ENCODE assay signal across 8 cellular contexts in the genomic region with DNA sequence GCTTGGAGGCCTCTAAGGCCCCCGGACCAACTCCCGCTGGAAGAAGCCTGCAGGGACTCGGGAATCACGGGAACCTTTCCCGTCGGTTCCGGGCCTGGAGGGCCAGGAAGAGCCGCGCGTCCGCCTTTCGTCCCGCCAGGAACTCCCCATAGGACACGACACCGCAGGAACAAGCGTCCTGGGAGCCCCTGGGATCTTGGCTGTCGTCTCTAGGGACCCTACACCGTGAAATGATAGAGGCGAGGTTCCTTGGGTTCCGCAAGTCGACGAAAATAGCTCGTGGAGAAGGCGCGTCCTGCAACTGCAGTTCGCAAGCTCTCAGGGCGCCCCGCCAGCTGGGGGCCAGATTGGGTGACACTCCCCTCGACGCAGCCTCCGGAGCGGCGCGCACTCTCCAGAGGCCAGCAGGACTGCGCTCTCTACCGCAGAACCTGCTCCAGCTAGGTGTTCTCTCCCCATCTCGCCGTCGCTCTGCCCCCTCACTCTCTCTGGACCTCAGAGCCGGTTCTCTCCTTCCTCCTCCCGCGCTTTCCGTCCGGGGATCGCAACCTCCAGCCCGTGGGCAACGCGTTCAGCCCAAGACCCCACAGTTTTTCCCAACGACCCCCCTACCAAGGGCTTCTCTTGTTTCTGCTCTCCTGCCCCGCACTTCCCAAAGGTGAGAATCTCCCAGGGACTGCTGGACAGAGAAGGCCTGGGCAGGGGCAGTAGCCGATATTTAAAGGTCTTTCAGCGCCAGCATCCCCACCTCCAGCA. TPM values are rescaled to one million over a fixed set of nuclear protein-coding genes. Genes with fewer than 3 reads are reported as not detected.
A peak's percentile ranks its signal among the peaks of the same experiment; 100 is the strongest.
DNase-seq lines count a peak whose midpoint lies in the region; FAIRE-seq and TF ChIP-seq lines count a peak whose summit lies in the region.

No MANE protein-coding gene starts in this region.

- WGBS in testis, 2 donors = 1 to 2% methylated on average over 19 to 52 of the region's 52 CpGs

- intact Hi-C loops in testis (cut with DNase I; ENCODE audit: low total_unique reads) = no loop called here

- TF ChIP-seq POLR2A in testis (IDR thresholded peaks at IDR 0.05) (no peak), GM12892 (IDR thresholded peaks at IDR 0.05; ENCODE audit: low read depth, low read length) (no peak)

- H3K4me1 ChIP-seq in adipocyte (ENCODE audit: control insufficient read depth, insufficient read depth, low read length) (peaks cover 15% of the 10 kb centered on the region), testis (peaks cover 16% of the 10 kb centered on the region)

- FAIRE-seq in GM12892 (lab: Jason Lieb, UNC) = no peak

- peak overlapping the region; percentile 83 for H3K9ac ChIP-seq in adipocyte (ENCODE audit: low read length)

- H3K9me3 ChIP-seq in adipocyte (ENCODE audit: control insufficient read depth, low read length) (no peaks in the 10 kb centered on the region), testis (no peaks in the 10 kb centered on the region)

- peak; percentile 31 for DNase-seq in activated CD4-positive, alpha-beta T cell treated with anti-CD3 and anti-CD28 coated beads for 48 hours
- no peak for DNase-seq in activated CD4-positive, alpha-beta T cell treated with anti-CD3 and anti-CD28 coated beads, Interleukin-2, amount 50 U/mL, for 4 hours
- peak; percentile 66 for DNase-seq in adipocyte (ENCODE audit: low read depth)
- DNase-seq in kidney epithelial cell (ENCODE audit: low read depth) = no peak
- DNase-seq in testis = no peak
- no peak for DNase-seq in SW 1271 (lab: John Stamatoyannopoulos, UW)
- no peak for DNase-seq in GM12892 (ENCODE audit: insufficient read length)
- no peak for DNase-seq in NCI-H2029 treated with DMSO at 0.1 percent for 48 hours (lab: John Stamatoyannopoulos, UW)

- H3K27me3 ChIP-seq in adipocyte (replicated peaks; ENCODE audit: control insufficient read depth, insufficient read depth, low read length) (peaks cover 23% of the 10 kb centered on the region), kidney epithelial cell (ENCODE audit: control insufficient read depth, insufficient read depth, low read length) (peaks cover 9% of the 10 kb centered on the region), testis (no peaks in the 10 kb centered on the region)

- peak overlapping the region; percentile 87 for H3K4me3 ChIP-seq in adipocyte (ENCODE audit: low read length)
- H3K4me3 ChIP-seq in kidney epithelial cell (ENCODE audit: low read depth, low read length) = peak overlapping the region; percentile 54
- H3K4me3 ChIP-seq in testis = peak overlapping the region; percentile 52 to 54

- no peaks in the 10 kb centered on the region for H3K36me3 ChIP-seq in adipocyte (ENCODE audit: control insufficient read depth, insufficient read depth, low read length, severe bottlenecking)
- no peaks in the 10 kb centered on the region for H3K36me3 ChIP-seq in kidney epithelial cell (ENCODE audit: control insufficient read depth, insufficient read depth, low read length)
- no peaks in the 10 kb centered on the region for H3K36me3 ChIP-seq in testis (ENCODE audit: low read depth, missing control alignments)

- no peak overlapping the region for H3K27ac ChIP-seq in testis

- TF ChIP-seq CTCF in kidney epithelial cell (IDR thresholded peaks at IDR 0.05; ENCODE audit: insufficient read depth, low read length, poor library complexity, severe bottlenecking) (no peak), testis (IDR thresholded peaks at IDR 0.05) (no peak)

RNA-seq across cellular contexts. Expression of a gene that starts 0.8 kb away (rescaled TPM):
- 2.7 and 3.1 TPM in 2 replicates for total RNA-seq in kidney epithelial cell
- total RNA-seq in testis = 1 to 10 TPM; 2.0 to 3.5 TPM
- polyA plus RNA-seq in testis (ENCODE audit: insufficient read depth, low read depth, low replicate concordance) = 8.4 TPM
- polyA plus RNA-seq in GM12892 (2012; ENCODE audit: missing spikeins) = 4.7 TPM

Comparison
In these comparisons a context has a peak if more than half of its experiments do, and no peak if none do; other contexts are left out.
1. DNase-seq: peak in activated CD4-positive, alpha-beta T cell treated with anti-CD3 and anti-CD28 coated beads for 48 hours (single experiment) and adipocyte (single experiment); none in activated CD4-positive, alpha-beta T cell treated with anti-CD3 and anti-CD28 coated beads, Interleukin-2, amount 50 U/mL, for 4 hours (0 of 2), kidney epithelial cell (single experiment), testis (single experiment), SW 1271 (0 of 2), GM12892 (single experiment) and NCI-H2029 treated with DMSO at 0.1 percent for 48 hours (single experiment).
2. Peak in every context shown above with its lines, with median percentiles within 50 percentile points of each other: H3K4me3 ChIP-seq.